21 cellular contexts compared by ENCODE assay signal in genomic region chr6:67736816-67737215, GRCh38.
"Had no signal": no experiment of that assay in that cellular context is flagged by ENCODE, and none has a peak within 500 bp of the region (broad histone marks: within the 10 kb centered on the region; RNA-seq: fewer than 3 reads in every experiment).

No MANE protein-coding gene starts in this region.

- ATAC-seq: activated CD8-positive, alpha-beta memory T cell treated with anti-CD3 and anti-CD28 coated beads, Interleukin-2, amount 10 ng/mL, durations not matched to agents 7 days and 5 days; activated CD8-positive, alpha-beta T cell treated with anti-CD3 and anti-CD28 coated beads for 36 hours; foreskin keratinocyte; left lung; naive thymus-derived CD8-positive, alpha-beta T cell; stimulated activated memory B cell treated with anti-CD40 and anti-IgM and Interleukin-4, amounts not matched to agents 10 μg/mL and 1 μg/mL and 100 μg/mL, for 72 hours had no signal

- H3K27me3 ChIP-seq: foreskin keratinocyte, left lung, neural progenitor cell, sigmoid colon, stomach, transverse colon, uterus had no signal

- H3K4me3 ChIP-seq: left lung, lung, neural progenitor cell, sigmoid colon, smooth muscle cell, stomach, transverse colon, uterus had no signal

- H2AFZ ChIP-seq: neural progenitor cell had no signal

- DNase-seq: activated CD4-positive, alpha-beta T cell treated with anti-CD3 and anti-CD28 coated beads, Interleukin-2, amount 10 ng/mL, durations not matched to agents 7 days and 5 days; activated CD4-positive, CD25-positive, alpha-beta regulatory T cell treated with anti-CD3 and anti-CD28 coated beads, Interleukin-2, amount 50 U/mL, for 72 hours; activated CD8-positive, alpha-beta memory T cell treated with anti-CD3 and anti-CD28 coated beads, Interleukin-2, amount 10 ng/mL, durations not matched to agents 7 days and 5 days; activated CD8-positive, alpha-beta T cell treated with anti-CD3 and anti-CD28 coated beads for 36 hours; activated gamma-delta T cell; activated T-cell treated with anti-CD3 and anti-CD28 coated beads for 4 hours; aorta; foreskin keratinocyte; left lung; naive thymus-derived CD8-positive, alpha-beta T cell; sigmoid colon; stimulated activated CD4-positive, alpha-beta T cell treated with anti-CD3 and anti-CD28 coated beads, Interleukin-15, amount 100 ng/mL, for 24 hours; stomach; transverse colon; uterus; WERI-Rb-1 had no signal

- H3K4me1 ChIP-seq: foreskin keratinocyte, left lung, neural progenitor cell, sigmoid colon, stomach, transverse colon, uterus had no signal

- H3K36me3 ChIP-seq: left lung, neural progenitor cell, sigmoid colon, stomach, transverse colon, uterus, WERI-Rb-1 had no signal

- H3K27ac ChIP-seq: foreskin keratinocyte, left lung, neural progenitor cell, sigmoid colon, stomach, transverse colon, uterus, WERI-Rb-1 had no signal

- FAIRE-seq: bronchial epithelial cell had no signal

- H3K9me3 ChIP-seq: transverse colon, uterus had no signal

- H3K9ac ChIP-seq: neural progenitor cell had no signal

- H3K4me2 ChIP-seq: neural progenitor cell, smooth muscle cell had no signal
